8 cellular contexts compared by ENCODE assay signal in genomic region chr5:54309751-54310432, GRCh38. TPM values are rescaled to one million over a fixed set of nuclear protein-coding genes. Genes with fewer than 3 reads are reported as not detected.
DNase-seq lines count a peak whose midpoint lies in the region; ATAC-seq and TF ChIP-seq lines count a peak whose summit lies in the region.

No MANE protein-coding gene starts in this region.

- TF ChIP-seq CTCF in RWPE2 (IDR thresholded peaks at IDR 0.05; ENCODE audit: poor library complexity, severe bottlenecking) (no peak), psoas muscle (IDR thresholded peaks at IDR 0.05) (no peak)

- intact Hi-C loops in psoas muscle (cut with DNase I): loop anchor here (5.0 to 10.0 kb wide), 3 partner anchors 105 to 185 kb away; no protein-coding TSS in a partner anchor

- H3K27ac ChIP-seq in RWPE2 (ENCODE audit: poor library complexity, severe bottlenecking) (peak overlapping the region; percentile 53), psoas muscle (peak overlapping the region; percentile 81)

- DNase-seq in Ammon's horn (ENCODE audit: low spot score) (peak; percentile 24), RWPE2 (ENCODE audit: low spot score) (no peak), anterior cingulate cortex (lab: John Stamatoyannopoulos, UW) (peak in 30 of 58 donors; percentile 6 to 66 (median 38)), hepatic stellate cell (ENCODE audit: low spot score) (peak; percentile 44), psoas muscle (peak in 1 of 2 donors; percentile 33)

- H3K4me3 ChIP-seq in RWPE2 (ENCODE audit: severe bottlenecking) (peak overlapping the region; percentile 61), psoas muscle (peak overlapping the region; percentile 80)

- H3K4me1 ChIP-seq in RWPE2 (ENCODE audit: insufficient read depth, poor library complexity, severe bottlenecking) (peaks cover 12% of the 10 kb centered on the region), psoas muscle (peaks cover 11% of the 10 kb centered on the region)

- WGBS in psoas muscle, 3 donors: 0 to 1% (median 0%) methylated on average over 38 of the region's 38 CpGs

- ATAC-seq in GM19025 (IDR thresholded peaks at IDR 0.05; ENCODE audit: low read depth, unreplicated experiment) (peak; percentile 21), HG03135 (IDR thresholded peaks at IDR 0.05; ENCODE audit: unreplicated experiment) (peak; percentile 21), RWPE2 (ENCODE audit: low read depth) (peak; percentile 58), psoas muscle (peak; percentile 23 to 63 (median 40)), GM18858 (IDR thresholded peaks at IDR 0.05; ENCODE audit: unreplicated experiment) (no peak)

- H3K36me3 ChIP-seq in RWPE2 (ENCODE audit: low read depth) (no peaks in the 10 kb centered on the region), psoas muscle (ENCODE audit: insufficient read depth in 1 of 2, low read depth in 1 of 2) (no peaks in the 10 kb centered on the region)

- no peaks in the 10 kb centered on the region for H3K27me3 ChIP-seq in RWPE2 (ENCODE audit: insufficient read depth, poor library complexity, severe bottlenecking)
- H3K27me3 ChIP-seq in psoas muscle (ENCODE audit: insufficient read depth in 3 of 3, low read length in 2 of 3): no peaks in the 10 kb centered on the region

- H3K9me3 ChIP-seq in RWPE2 (ENCODE audit: severe bottlenecking) (no peaks in the 10 kb centered on the region), psoas muscle (no peaks in the 10 kb centered on the region)

RNA-seq across cellular contexts. Expression of gene ARL15, which starts 0.5 kb away (rescaled TPM):
- total RNA-seq in psoas muscle: 1 to 10 TPM; 4.4 to 8.9 (median 5.9) TPM
- 1 to 10 TPM; 2.5 to 4.6 (median 2.8) TPM for polyA plus RNA-seq in psoas muscle
